ENCODE assay signal across 1 cellular context in the genomic region with DNA sequence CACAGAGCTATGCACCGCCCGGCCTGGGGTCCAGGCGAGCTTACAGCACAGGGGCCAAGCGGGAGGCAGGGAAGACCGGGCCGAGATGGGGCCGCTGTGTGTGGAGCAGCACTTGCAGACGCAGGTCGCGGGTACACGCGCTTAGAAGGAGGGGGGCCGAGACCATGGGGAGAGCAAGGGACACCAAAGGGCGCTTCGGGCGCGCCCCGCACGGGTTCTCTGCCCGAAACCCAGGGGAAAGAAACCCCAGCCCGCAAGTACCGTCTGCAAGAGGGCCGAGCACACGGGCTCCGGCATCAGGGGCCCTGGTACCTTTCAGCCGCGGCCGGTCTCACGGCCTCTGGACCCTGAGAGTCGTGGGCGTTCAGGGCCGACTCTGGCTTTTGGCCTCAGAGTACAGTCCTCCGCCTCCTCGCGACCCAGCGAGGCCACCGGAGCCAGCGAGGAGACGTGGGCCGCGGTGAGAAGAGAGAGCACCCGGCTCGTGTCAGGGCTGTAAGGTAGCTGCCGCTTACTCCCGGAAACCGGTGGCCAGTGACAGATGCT.
TF ChIP-seq lines count a peak whose summit lies in the region.

No MANE protein-coding gene starts in this region.

TF ChIP-seq in WTC11, 78 proteins besides CTCF, POLR2A, EP300 and RAD21:
- TF ChIP-seq, protein P1, sequence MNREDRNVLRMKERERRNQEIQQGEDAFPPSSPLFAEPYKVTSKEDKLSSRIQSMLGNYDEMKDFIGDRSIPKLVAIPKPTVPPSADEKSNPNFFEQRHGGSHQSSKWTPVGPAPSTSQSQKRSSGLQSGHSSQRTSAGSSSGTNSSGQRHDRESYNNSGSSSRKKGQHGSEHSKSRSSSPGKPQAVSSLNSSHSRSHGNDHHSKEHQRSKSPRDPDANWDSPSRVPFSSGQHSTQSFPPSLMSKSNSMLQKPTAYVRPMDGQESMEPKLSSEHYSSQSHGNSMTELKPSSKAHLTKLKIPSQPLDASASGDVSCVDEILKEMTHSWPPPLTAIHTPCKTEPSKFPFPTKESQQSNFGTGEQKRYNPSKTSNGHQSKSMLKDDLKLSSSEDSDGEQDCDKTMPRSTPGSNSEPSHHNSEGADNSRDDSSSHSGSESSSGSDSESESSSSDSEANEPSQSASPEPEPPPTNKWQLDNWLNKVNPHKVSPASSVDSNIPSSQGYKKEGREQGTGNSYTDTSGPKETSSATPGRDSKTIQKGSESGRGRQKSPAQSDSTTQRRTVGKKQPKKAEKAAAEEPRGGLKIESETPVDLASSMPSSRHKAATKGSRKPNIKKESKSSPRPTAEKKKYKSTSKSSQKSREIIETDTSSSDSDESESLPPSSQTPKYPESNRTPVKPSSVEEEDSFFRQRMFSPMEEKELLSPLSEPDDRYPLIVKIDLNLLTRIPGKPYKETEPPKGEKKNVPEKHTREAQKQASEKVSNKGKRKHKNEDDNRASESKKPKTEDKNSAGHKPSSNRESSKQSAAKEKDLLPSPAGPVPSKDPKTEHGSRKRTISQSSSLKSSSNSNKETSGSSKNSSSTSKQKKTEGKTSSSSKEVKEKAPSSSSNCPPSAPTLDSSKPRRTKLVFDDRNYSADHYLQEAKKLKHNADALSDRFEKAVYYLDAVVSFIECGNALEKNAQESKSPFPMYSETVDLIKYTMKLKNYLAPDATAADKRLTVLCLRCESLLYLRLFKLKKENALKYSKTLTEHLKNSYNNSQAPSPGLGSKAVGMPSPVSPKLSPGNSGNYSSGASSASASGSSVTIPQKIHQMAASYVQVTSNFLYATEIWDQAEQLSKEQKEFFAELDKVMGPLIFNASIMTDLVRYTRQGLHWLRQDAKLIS (CRISPR knock-in tag; IDR thresholded peaks at IDR 0.05; ENCODE audit: borderline replicate concordance): no peak
- TF ChIP-seq, protein P2, sequence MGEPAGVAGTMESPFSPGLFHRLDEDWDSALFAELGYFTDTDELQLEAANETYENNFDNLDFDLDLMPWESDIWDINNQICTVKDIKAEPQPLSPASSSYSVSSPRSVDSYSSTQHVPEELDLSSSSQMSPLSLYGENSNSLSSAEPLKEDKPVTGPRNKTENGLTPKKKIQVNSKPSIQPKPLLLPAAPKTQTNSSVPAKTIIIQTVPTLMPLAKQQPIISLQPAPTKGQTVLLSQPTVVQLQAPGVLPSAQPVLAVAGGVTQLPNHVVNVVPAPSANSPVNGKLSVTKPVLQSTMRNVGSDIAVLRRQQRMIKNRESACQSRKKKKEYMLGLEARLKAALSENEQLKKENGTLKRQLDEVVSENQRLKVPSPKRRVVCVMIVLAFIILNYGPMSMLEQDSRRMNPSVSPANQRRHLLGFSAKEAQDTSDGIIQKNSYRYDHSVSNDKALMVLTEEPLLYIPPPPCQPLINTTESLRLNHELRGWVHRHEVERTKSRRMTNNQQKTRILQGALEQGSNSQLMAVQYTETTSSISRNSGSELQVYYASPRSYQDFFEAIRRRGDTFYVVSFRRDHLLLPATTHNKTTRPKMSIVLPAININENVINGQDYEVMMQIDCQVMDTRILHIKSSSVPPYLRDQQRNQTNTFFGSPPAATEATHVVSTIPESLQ (CRISPR knock-in tag; IDR thresholded peaks at IDR 0.05): no peak
- TF ChIP-seq, protein P3, sequence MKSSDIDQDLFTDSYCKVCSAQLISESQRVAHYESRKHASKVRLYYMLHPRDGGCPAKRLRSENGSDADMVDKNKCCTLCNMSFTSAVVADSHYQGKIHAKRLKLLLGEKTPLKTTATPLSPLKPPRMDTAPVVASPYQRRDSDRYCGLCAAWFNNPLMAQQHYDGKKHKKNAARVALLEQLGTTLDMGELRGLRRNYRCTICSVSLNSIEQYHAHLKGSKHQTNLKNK (CRISPR knock-in tag; IDR thresholded peaks at IDR 0.05): no peak
- TF ChIP-seq NFE2L1 (CRISPR knock-in tag; IDR thresholded peaks at IDR 0.05): no peak
